9 cellular contexts compared by ENCODE assay signal in genomic region chr19:45601524-45602522, GRCh38. TPM values are rescaled to one million over a fixed set of nuclear protein-coding genes. Genes with fewer than 3 reads are reported as not detected.
DNase-seq lines count a peak whose midpoint lies in the region; ATAC-seq and TF ChIP-seq lines count a peak whose summit lies in the region.
"Had no signal": no experiment of that assay in that cellular context is flagged by ENCODE, and none has a peak within 500 bp of the region (broad histone marks: within the 10 kb centered on the region; RNA-seq: fewer than 3 reads in every experiment).

GPR4 (minus strand) TSS chr19:45602212; CDS start chr19:45591866, 10,346 bp downstream.

- no peaks in the 10 kb centered on the region for H3K36me3 ChIP-seq in GM23338 (ENCODE audit: insufficient read depth)

- no peaks in the 10 kb centered on the region; the same call in 1 of the 2 replicates for H4K20me1 ChIP-seq in GM23338 (replicated peaks; ENCODE audit: insufficient read depth)

- H3K27ac ChIP-seq in GM23338 (ENCODE audit: low read depth) = no peak within 1 kb of the TSS

- POLR2A ChIA-PET in activated CD8-positive, alpha-beta T cell treated with anti-CD3 and anti-CD28 coated beads for 36 hours (lab: Charles Lee) = interaction anchor here (0.5 to 1.0 kb wide), 3 partner anchors 24 to 489 kb away, joined by 3 read pairs; no protein-coding TSS in a partner anchor

- H3K27ac Mint-ChIP-seq in GM23338 = no peak within 1 kb of the TSS
- H3K27ac Mint-ChIP-seq in activated CD8-positive, alpha-beta T cell treated with anti-CD3 and anti-CD28 coated beads for 36 hours = no peak within 1 kb of the TSS
- H3K27ac Mint-ChIP-seq: dendritic cell treated with granulocyte-macrophage colony-stimulating factor and Interleukin-4, amounts not matched to agents 40 ng/mL and 50 ng/mL, for 4 days had no signal

- H3K27me3 ChIP-seq in GM23338 (ENCODE audit: insufficient read depth) = peaks cover 92% of the 10 kb centered on the region

- peak within 1 kb of the TSS; percentile 97 for H3K4me2 ChIP-seq in GM23338

- H3K9me2 ChIP-seq in GM23338 (ENCODE audit: insufficient read depth) = no peaks in the 10 kb centered on the region

- peaks cover 59% of the 10 kb centered on the region for H3K27me3 Mint-ChIP-seq in GM23338 (ENCODE audit: insufficient read depth, low read depth, poor library complexity)
- peaks cover 58% of the 10 kb centered on the region for H3K27me3 Mint-ChIP-seq in activated CD8-positive, alpha-beta T cell treated with anti-CD3 and anti-CD28 coated beads for 36 hours

- peak within 1 kb of the TSS; percentile 67 for H3K4me3 Mint-ChIP-seq in GM23338
- no peak within 1 kb of the TSS for H3K4me3 Mint-ChIP-seq in activated CD8-positive, alpha-beta T cell treated with anti-CD3 and anti-CD28 coated beads for 36 hours
- H3K4me3 Mint-ChIP-seq: dendritic cell treated with granulocyte-macrophage colony-stimulating factor and Interleukin-4, amounts not matched to agents 40 ng/mL and 50 ng/mL, for 4 days had no signal

- H3F3A ChIP-seq in GM23338 (replicated peaks; ENCODE audit: low read depth) = peaks cover 22% of the 10 kb centered on the region; the same call in 1 of the 2 replicates

- ATAC-seq in GM23338 (peak; percentile 87), left ventricle myocardium superior (peak; percentile 67), GM18502 (IDR thresholded peaks at IDR 0.05; ENCODE audit: poor library complexity, unreplicated experiment) (no peak)
- peak; percentile 54 for ATAC-seq in activated CD8-positive, alpha-beta T cell treated with anti-CD3 and anti-CD28 coated beads for 36 hours

- no peaks in the 10 kb centered on the region; the same call in 2 of the 3 replicates for H3K36me3 Mint-ChIP-seq in GM23338 (ENCODE audit: low read depth)
- no peaks in the 10 kb centered on the region for H3K36me3 Mint-ChIP-seq in activated CD8-positive, alpha-beta T cell treated with anti-CD3 and anti-CD28 coated beads for 36 hours (ENCODE audit: low read depth)

- peaks cover 48% of the 10 kb centered on the region for H3K4me1 Mint-ChIP-seq in GM23338
- peaks cover 25% of the 10 kb centered on the region for H3K4me1 Mint-ChIP-seq in activated CD8-positive, alpha-beta T cell treated with anti-CD3 and anti-CD28 coated beads for 36 hours (ENCODE audit: low read depth)

- H3K9me3 Mint-ChIP-seq in GM23338 = no peaks in the 10 kb centered on the region
- no peaks in the 10 kb centered on the region for H3K9me3 Mint-ChIP-seq in activated CD8-positive, alpha-beta T cell treated with anti-CD3 and anti-CD28 coated beads for 36 hours
- H3K9me3 Mint-ChIP-seq: dendritic cell treated with granulocyte-macrophage colony-stimulating factor and Interleukin-4, amounts not matched to agents 40 ng/mL and 50 ng/mL, for 4 days had no signal

- no peak for TF ChIP-seq CTCF in GM23338 (conservative IDR thresholded peaks at IDR 0.05; ENCODE audit: low read depth in 2 of 2)
- no peak for TF ChIP-seq CTCF in activated CD8-positive, alpha-beta T cell treated with anti-CD3 and anti-CD28 coated beads for 36 hours (IDR thresholded peaks at IDR 0.05)

- no peaks in the 10 kb centered on the region for H3K79me2 ChIP-seq in GM23338 (replicated peaks; ENCODE audit: insufficient read depth)

- H3K4me3 ChIP-seq in GM23338 (peak within 1 kb of the TSS; percentile 67), skeletal muscle cell (ENCODE audit: low read depth, low read length) (peak within 1 kb of the TSS; percentile 27)

- intact Hi-C loops in activated CD8-positive, alpha-beta T cell treated with anti-CD3 and anti-CD28 coated beads for 36 hours (cut with micrococcal nuclease) = no loop called here
- intact Hi-C loops in left ventricle myocardium superior (cut with micrococcal nuclease) = no loop called here

- DNase-seq in GM23338 (ENCODE audit: low spot score) (peak; percentile 89), left ventricle myocardium superior (peak; percentile 51), skeletal muscle cell (ENCODE audit: low read depth) (no peak), DMS153 treated with DMSO at 0.1 percent for 48 hours (lab: John Stamatoyannopoulos, UW; ENCODE audit: unreplicated experiment) (no peak), NCI-H2029 treated with DMSO at 0.1 percent for 48 hours (lab: John Stamatoyannopoulos, UW) (no peak), NCI-H1092 (lab: John Stamatoyannopoulos, UW) (no peak)
- no peak for DNase-seq in activated CD8-positive, alpha-beta T cell treated with anti-CD3 and anti-CD28 coated beads for 36 hours

- peaks cover 51% of the 10 kb centered on the region for H3K4me1 ChIP-seq in GM23338 (ENCODE audit: insufficient read depth)

- H2AFZ ChIP-seq in GM23338 = peak within 1 kb of the TSS; percentile 81; the same call in 1 of the 2 replicates

- CTCF ChIA-PET in activated CD8-positive, alpha-beta T cell treated with anti-CD3 and anti-CD28 coated beads for 36 hours (lab: Charles Lee) = no interaction called here

TF ChIP-seq in GM23338, 12 proteins besides CTCF, POLR2A, EP300 and RAD21 (continues in another document):
- TF ChIP-seq ZNF114 (CRISPR knock-in tag; IDR thresholded peaks at IDR 0.05) (no peak), CREB1 (CRISPR knock-in tag; IDR thresholded peaks at IDR 0.05; ENCODE audit: low read depth) (peak; percentile 37; the same call in 1 of the 2 replicates), ETS1 (IDR thresholded peaks at IDR 0.05) (no peak), JUNB (IDR thresholded peaks at IDR 0.05; ENCODE audit: unreplicated experiment) (no peak), EZH2phosphoT487 (IDR thresholded peaks at IDR 0.05; ENCODE audit: unreplicated experiment) (no peak), EZH2 (IDR thresholded peaks at IDR 0.05; ENCODE audit: low read depth, unreplicated experiment) (peak; percentile 54)

RNA-seq across cellular contexts. Expression of gene GPR4, which starts in this region (rescaled TPM):
- total RNA-seq in GM23338 (2014; rRNA removed; shearing (Covaris generic)) = 0.14 and 0.35 TPM in 2 replicates
- polyA plus RNA-seq in GM23338 (2016; fragmentation: Nextera tagmentation; extraction: Ambion mirVana) = 0.06 and 0.59 TPM in 2 replicates
- not detected for total RNA-seq in activated CD8-positive, alpha-beta T cell treated with anti-CD3 and anti-CD28 coated beads for 36 hours
- total RNA-seq in left ventricle myocardium superior = 4.8 TPM

Comparison
In these comparisons a context has a peak if more than half of its experiments do, and no peak if none do; other contexts are left out.
1. Peak in DNase-seq, ATAC-seq, H3K4me3 ChIP-seq and H3K4me2 ChIP-seq in GM23338; RNA of the gene not detected or under 1 TPM.
2. Peak in ATAC-seq in activated CD8-positive, alpha-beta T cell treated with anti-CD3 and anti-CD28 coated beads for 36 hours; RNA of the gene not detected or under 1 TPM.